20 cellular contexts compared by ENCODE assay signal in genomic region chr22:26320469-26320868, GRCh38.
"Had no signal": no experiment of that assay in that cellular context is flagged by ENCODE, and none has a peak within 500 bp of the region (broad histone marks: within the 10 kb centered on the region; RNA-seq: fewer than 3 reads in every experiment).

No MANE protein-coding gene starts in this region.

- H3K36me3 Mint-ChIP-seq: immature natural killer cell; memory B cell; naive thymus-derived CD4-positive, alpha-beta T cell had no signal

- H3K27me3 ChIP-seq: foreskin keratinocyte, ovary, transverse colon had no signal

- H3K4me1 ChIP-seq: esophagus squamous epithelium, lower lobe of right lung, stomach, transverse colon had no signal

- DNase-seq: cortex of kidney; effector memory CD4-positive, alpha-beta T cell; esophagus squamous epithelium; foreskin keratinocyte; immature natural killer cell; left ventricle myocardium inferior; lower lobe of right lung; midbrain; naive thymus-derived CD4-positive, alpha-beta T cell; ovary; right cardiac atrium; small intestine; stimulated activated CD4-positive, alpha-beta T cell treated with anti-CD3 and anti-CD28 coated beads, Interleukin-12 subunit alpha, Interleukin-12 subunit beta, amount 100 ng/mL, for 4 hours; stimulated activated naive CD4-positive, alpha-beta T cell; stomach; transverse colon had no signal

- H3K9me3 Mint-ChIP-seq: memory B cell had no signal

- H3K4me1 Mint-ChIP-seq: immature natural killer cell; memory B cell; naive thymus-derived CD4-positive, alpha-beta T cell had no signal

- H3K27ac Mint-ChIP-seq: immature natural killer cell; memory B cell; naive thymus-derived CD4-positive, alpha-beta T cell had no signal

- H3K4me3 Mint-ChIP-seq: immature natural killer cell; memory B cell; naive thymus-derived CD4-positive, alpha-beta T cell had no signal

- H3K4me3 ChIP-seq: dorsolateral prefrontal cortex, esophagus squamous epithelium, left ventricle myocardium inferior, lower lobe of right lung, ovary, stomach, thoracic aorta, transverse colon had no signal

- H3K36me3 ChIP-seq: esophagus squamous epithelium, left ventricle myocardium inferior, lower lobe of right lung, ovary, stomach, thoracic aorta, transverse colon had no signal

- H3K9me3 ChIP-seq: esophagus squamous epithelium, left ventricle myocardium inferior, lower lobe of right lung, ovary, stomach, thoracic aorta, transverse colon had no signal

- H3K27ac ChIP-seq: epithelial cell of prostate, esophagus squamous epithelium, foreskin keratinocyte, lower lobe of right lung, ovary, stomach, thoracic aorta, transverse colon had no signal
